Comparison of ENCODE assay signal across 19 cellular contexts in genomic region chr15:57662091-57662744, GRCh38. TPM values are rescaled to one million over a fixed set of nuclear protein-coding genes. Genes with fewer than 3 reads are reported as not detected.
DNase-seq lines count a peak whose midpoint lies in the region; ATAC-seq, FAIRE-seq and TF ChIP-seq lines count a peak whose summit lies in the region.
"Had no signal": no experiment of that assay in that cellular context is flagged by ENCODE, and none has a peak within 500 bp of the region (broad histone marks: within the 10 kb centered on the region; RNA-seq: fewer than 3 reads in every experiment).

No MANE protein-coding gene starts in this region.

- no peaks in the 10 kb centered on the region for H3K27me3 ChIP-seq in left lung
- no peaks in the 10 kb centered on the region for H3K27me3 ChIP-seq in small intestine (ENCODE audit: control insufficient read depth in 2 of 2, insufficient read depth in 2 of 2, low read length in 2 of 2)
- H3K27me3 ChIP-seq in spleen (replicated peaks in 1 of 7), result no peaks in the 10 kb centered on the region
- H3K27me3 ChIP-seq: BLaER1 had no signal

- intact Hi-C loops in left lung (cut with DNase I), result no loop called here
- intact Hi-C loops in spleen (cut with DNase I; ENCODE audit: low total_unique reads), result no loop called here

- ATAC-seq in left lung (peak; percentile 70), HG03097 (IDR thresholded peaks at IDR 0.05; ENCODE audit: low FRiP score, unreplicated experiment) (no peak)

- H3K9me3 ChIP-seq in left lung, result no peaks in the 10 kb centered on the region
- H3K9me3 ChIP-seq in small intestine (ENCODE audit: control insufficient read depth, low read depth), result no peaks in the 10 kb centered on the region
- no peaks in the 10 kb centered on the region for H3K9me3 ChIP-seq in spleen
- H3K9me3 ChIP-seq: BLaER1 had no signal

- H3K4me1 ChIP-seq in left lung (no peaks in the 10 kb centered on the region), small intestine (ENCODE audit: control insufficient read depth in 2 of 2, insufficient read depth in 1 of 2, low read depth in 1 of 2, low read length in 1 of 2) (peaks cover 2 to 9% of the 10 kb centered on the region in 2 donors), spleen (no peaks in the 10 kb centered on the region)
- H3K4me1 ChIP-seq: BLaER1 had no signal

- FAIRE-seq in small intestine (lab: Jason Lieb, UNC), result no peak
- FAIRE-seq: A204.1, GM19239 had no signal

- 13 to 50% (median 28%) methylated on average over 3 of the region's 3 CpGs for WGBS in small intestine, 3 donors
- 62 to 75% (median 74%) methylated on average over 3 of the region's 3 CpGs for WGBS in spleen, 5 donors

- no peak overlapping the region for H3K27ac ChIP-seq in left lung
- peak overlapping the region; percentile 41 to 48 for H3K27ac ChIP-seq in small intestine (ENCODE audit: low read depth in 1 of 2, low read length in 1 of 2)
- H3K27ac ChIP-seq in spleen, result no peak overlapping the region
- H3K27ac ChIP-seq: BLaER1, KMS-11, PC-9 had no signal

- no peak overlapping the region for H3K4me3 ChIP-seq in left lung
- no peak overlapping the region for H3K4me3 ChIP-seq in small intestine (ENCODE audit: low read depth in 1 of 2, low read length in 2 of 2)
- no peak overlapping the region for H3K4me3 ChIP-seq in spleen
- H3K4me3 ChIP-seq: BLaER1, PC-9 had no signal

- DNase-seq in NCI-H2196 (lab: John Stamatoyannopoulos, UW; ENCODE audit: unreplicated experiment), result peak; percentile 9
- no peak for DNase-seq in NCI-H2196 treated with DMSO at 0.1 percent for 48 hours (lab: John Stamatoyannopoulos, UW; ENCODE audit: unreplicated experiment)
- peak; percentile 77 for DNase-seq in HT-29 (ENCODE audit: low spot score)
- no peak for DNase-seq in left lung
- DNase-seq in small intestine, result peak; percentile 84
- DNase-seq in middle frontal gyrus (ENCODE audit: extremely low spot score, low spot score), result no peak
- DNase-seq in spleen, result no peak
- DNase-seq: EL, NCI-H1048, NCI-H1694, NCI-H2107, NCI-H446, NCI-H748 treated with DMSO at 0.1 percent for 48 hours had no signal

- H3K36me3 ChIP-seq in left lung, result no peaks in the 10 kb centered on the region
- peaks cover 0 to 3% of the 10 kb centered on the region in 2 donors for H3K36me3 ChIP-seq in small intestine (ENCODE audit: control insufficient read depth in 2 of 2, insufficient read depth in 2 of 2, low read length in 2 of 2)
- H3K36me3 ChIP-seq in spleen, result no peaks in the 10 kb centered on the region
- H3K36me3 ChIP-seq: BLaER1 had no signal

- TF ChIP-seq CTCF in left lung (IDR thresholded peaks at IDR 0.05) (no peak), spleen (IDR thresholded peaks at IDR 0.05 in 8 of 11, conservative IDR thresholded peaks at IDR 0.05 in 3 of 11) (no peak)

- TF ChIP-seq POLR2A in spleen (IDR thresholded peaks at IDR 0.05), result no peak

RNA-seq across cellular contexts. Expression of gene POLR2M, which starts 44.3 kb away (rescaled TPM):
- total RNA-seq in HT-29 (2014; rRNA removed; shearing (Covaris generic)), result 556 and 597 TPM in 2 replicates
- total RNA-seq in left lung (10 to 100 TPM; 56.2 to 57.3 TPM), spleen (100 to 1,000 TPM in 1 of 7 donors, 10 to 100 TPM in 6; 34.1 to 152 (median 73.3) TPM)
- polyA plus RNA-seq in small intestine (100 to 1,000 TPM; 123 to 260 (median 155) TPM), spleen (100 to 1,000 TPM in 1 of 3 donors, 10 to 100 TPM in 2; 33.5 to 163 (median 48.7) TPM)

Comparison
In these comparisons a context has a peak if more than half of its experiments do, and no peak if none do; other contexts are left out.
1. DNase-seq: peak in NCI-H2196 (single experiment), HT-29 (single experiment) and small intestine (single experiment); none in NCI-H2196 treated with DMSO at 0.1 percent for 48 hours (single experiment), left lung (0 of 2), middle frontal gyrus (single experiment) and spleen (single experiment).
2. H3K27ac ChIP-seq: peak in small intestine (2 of 2); none in left lung (0 of 2) and spleen (0 of 8).